19 cellular contexts compared by ENCODE assay signal in the genomic region with DNA sequence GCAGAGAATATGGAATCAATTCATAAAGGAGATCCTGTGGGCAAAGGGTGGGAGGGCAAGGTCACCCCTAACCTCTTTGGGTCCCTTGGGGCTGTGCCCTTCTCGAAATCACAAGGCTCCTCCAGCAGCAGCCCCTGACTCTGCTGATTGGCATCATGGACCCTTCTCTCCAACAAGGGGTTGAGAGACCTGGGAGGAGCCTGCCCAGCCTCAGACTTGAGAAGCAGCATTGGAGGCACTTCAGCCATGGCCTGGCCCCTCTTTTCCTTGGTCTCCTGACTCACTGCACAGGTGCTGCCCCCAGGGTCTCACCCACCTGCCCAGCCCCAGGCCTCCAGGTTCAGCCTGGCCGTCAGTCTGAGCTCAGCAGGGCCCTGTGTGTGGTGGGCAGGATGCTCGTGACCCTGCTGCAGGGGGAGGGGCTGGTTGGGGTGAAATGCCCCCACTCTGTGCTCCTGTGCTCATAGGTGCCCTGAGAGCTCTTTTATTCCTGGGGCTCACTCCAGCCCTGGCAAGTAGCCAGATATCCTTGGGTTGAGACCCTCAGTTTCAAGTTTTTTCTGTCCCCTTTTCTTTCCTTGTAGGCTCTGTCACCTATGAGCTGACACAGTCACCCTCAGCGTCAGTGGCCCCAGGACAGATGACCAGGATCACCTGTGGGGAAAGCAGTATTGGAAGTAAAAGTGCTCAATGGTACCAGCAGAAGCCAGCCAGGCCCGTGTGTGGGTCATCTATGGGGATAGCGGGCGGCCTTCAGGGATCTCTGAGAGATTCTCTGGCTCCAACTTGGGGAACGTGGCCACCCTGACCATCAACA.
DNase-seq lines count a peak whose midpoint lies in the region; ATAC-seq, FAIRE-seq and TF ChIP-seq lines count a peak whose summit lies in the region.
"Had no signal": no experiment of that assay in that cellular context is flagged by ENCODE, and none has a peak within 500 bp of the region (broad histone marks: within the 10 kb centered on the region; RNA-seq: fewer than 3 reads in every experiment).

No MANE protein-coding gene starts in this region.

- H3K36me3 Mint-ChIP-seq in natural killer cell, result no peaks in the 10 kb centered on the region
- H3K36me3 Mint-ChIP-seq in natural killer cell treated with Interleukin-12 subunit alpha and Interleukin-12 subunit beta and Interleukin-15 and Interleukin-18, amount 100 ng/mL, for 72 hours, result no peaks in the 10 kb centered on the region

- POLR2A ChIA-PET in K562 (lab: Yijun Ruan, JAX), result interaction anchor here (0.6 to 2.9 kb wide), 7 partner anchors 10 to 129 kb away, joined by 3 to 16 read pairs (median 4); no protein-coding TSS in a partner anchor

- peak overlapping the region; percentile 67 for H3K4me3 Mint-ChIP-seq in natural killer cell
- H3K4me3 Mint-ChIP-seq in natural killer cell treated with Interleukin-12 subunit alpha and Interleukin-12 subunit beta and Interleukin-15 and Interleukin-18, amount 100 ng/mL, for 72 hours, result no peak overlapping the region

- TF ChIP-seq CTCF in natural killer cell (IDR thresholded peaks at IDR 0.05) (no peak), K562 (IDR thresholded peaks at IDR 0.05 in 2 of 3, conservative IDR thresholded peaks at IDR 0.05 in 1 of 3; ENCODE audit: insufficient read depth in 2 of 3, low read depth in 1 of 3, low read length in 3 of 3) (no peak)

- H3K4me1 ChIP-seq in K562 (replicated peaks in 1 of 2; ENCODE audit: control insufficient read depth in 2 of 2, insufficient read depth in 2 of 2, low read length in 2 of 2), result no peaks in the 10 kb centered on the region

- intact Hi-C loops in natural killer cell (cut with micrococcal nuclease), result loop anchor here (5.0 kb wide), 1 partner anchor 382 kb away; no protein-coding TSS in a partner anchor
- intact Hi-C loops in K562 (cut with micrococcal nuclease), result no loop called here

- H3K27me3 ChIP-seq in K562 (ENCODE audit: control insufficient read depth in 2 of 2, insufficient read depth in 2 of 2, low read length in 2 of 2), result peaks cover 4 to 20% of the 10 kb centered on the region in 2 experiments; a peak in 3 of 5 replicates

- H3K4me1 Mint-ChIP-seq in natural killer cell, result peaks cover 71 to 83% of the 10 kb centered on the region in 2 donors
- H3K4me1 Mint-ChIP-seq in natural killer cell treated with Interleukin-12 subunit alpha and Interleukin-12 subunit beta and Interleukin-15 and Interleukin-18, amount 100 ng/mL, for 72 hours (ENCODE audit: low read depth in 2 of 2), result peaks cover 53 to 58% of the 10 kb centered on the region in 2 donors

- CTCF ChIA-PET in K562 (lab: Yijun Ruan, JAX; ENCODE audit: low intra/inter-chr PET ratio), result interaction anchor here (0.9 to 3.5 kb wide), 3 partner anchors 10 to 202 kb away, joined by 4 to 54 read pairs (median 4); no protein-coding TSS in a partner anchor

- TF ChIP-seq POLR2A in K562 (conservative IDR thresholded peaks at IDR 0.05), result no peak
- TF ChIP-seq POLR2A in GM12891 (IDR thresholded peaks at IDR 0.05; ENCODE audit: low read depth, low read length), result no peak

- FAIRE-seq in K562 (lab: Jason Lieb, UNC), result no peak
- FAIRE-seq in GM12891 (lab: Jason Lieb, UNC), result no peak
- FAIRE-seq: HepG2 had no signal

- no peaks in the 10 kb centered on the region for H3K9me3 ChIP-seq in K562 (replicated peaks; ENCODE audit: control insufficient read depth, insufficient read depth, low read depth, low read length)

- no TSS peak for BruUV-seq in K562 (replicated peaks; lab: Mats Ljungman, UMichigan)

- WGBS in K562 (ENCODE audit: insufficient coverage, low coverage, missing lambda C conversion rate), result 2% methylated on average over 8 of the region's 8 CpGs

- H3K4me3 ChIP-seq in K562, result no peak overlapping the region
- H3K4me3 ChIP-seq: GM23248 had no signal

- H3K79me2 ChIP-seq in K562 (ENCODE audit: control insufficient read depth, insufficient read depth, low read length), result no peaks in the 10 kb centered on the region

- ATAC-seq in natural killer cell (no peak), K562 (no peak), left lobe of liver (no peak), HG03159 (IDR thresholded peaks at IDR 0.05; ENCODE audit: unreplicated experiment) (no peak)
- no peak for ATAC-seq in natural killer cell treated with Interleukin-12 subunit alpha and Interleukin-12 subunit beta and Interleukin-15 and Interleukin-18, amount 100 ng/mL, for 72 hours
- ATAC-seq: HepG2, PC-3 had no signal

- peak overlapping the region; percentile 94 to 97 for H3K27ac Mint-ChIP-seq in natural killer cell
- no peak overlapping the region for H3K27ac Mint-ChIP-seq in natural killer cell treated with Interleukin-12 subunit alpha and Interleukin-12 subunit beta and Interleukin-15 and Interleukin-18, amount 100 ng/mL, for 72 hours

- DNase-seq in natural killer cell (peak; percentile 19), K562 (ENCODE audit: extremely low read depth in 1 of 4, low spot score in 3 of 4) (peak in 1 of 4 experiments; percentile 44), left lobe of liver (ENCODE audit: low spot score) (peak; percentile 40), SW 1271 (lab: John Stamatoyannopoulos, UW) (no peak), GM12891 (ENCODE audit: insufficient read length, low spot score) (no peak)
- DNase-seq in natural killer cell treated with Interleukin-12 subunit alpha and Interleukin-12 subunit beta and Interleukin-15 and Interleukin-18, amount 100 ng/mL, for 72 hours (ENCODE audit: low spot score), result no peak
- DNase-seq: ACHN, DMS79 treated with DMSO at 0.1 percent for 48 hours, GM23248, HCEC 1CT, NCI-H1092 treated with DMSO at 0.1 percent for 48 hours, NCI-H2081 treated with DMSO at 0.1 percent for 48 hours, NCI-H510A, NCI-H774, PC-3 had no signal

- no peaks in the 10 kb centered on the region for H3K36me3 ChIP-seq in K562 (ENCODE audit: control insufficient read depth, insufficient read depth, low read length)

- in situ Hi-C loops in K562 (cut with MboI), result no loop called here

- H3K27me3 Mint-ChIP-seq in natural killer cell (ENCODE audit: low read depth in 2 of 2), result no peaks in the 10 kb centered on the region
- H3K27me3 Mint-ChIP-seq in natural killer cell treated with Interleukin-12 subunit alpha and Interleukin-12 subunit beta and Interleukin-15 and Interleukin-18, amount 100 ng/mL, for 72 hours, result no peaks in the 10 kb centered on the region

- H3K9ac ChIP-seq in K562 (ENCODE audit: insufficient read depth in 1 of 2, low read depth in 2 of 2, low read length in 2 of 2), result no peak overlapping the region
- H3K9ac ChIP-seq: GM23248, KMS-11 had no signal

- H4K20me1 ChIP-seq in K562 (replicated peaks; ENCODE audit: control insufficient read depth, insufficient read depth, low read length), result peaks cover 24% of the 10 kb centered on the region

- TF ChIP-seq RAD21 in K562 (CRISPR knock-in tag; conservative IDR thresholded peaks at IDR 0.05 in 1 of 2, IDR thresholded peaks at IDR 0.05 in 1 of 2), result no peak

- no peak overlapping the region for H2AFZ ChIP-seq in K562 (ENCODE audit: low read depth, low read length)
- H2AFZ ChIP-seq: GM23248 had no signal

- H3K9me3 Mint-ChIP-seq in natural killer cell, result no peaks in the 10 kb centered on the region
- no peaks in the 10 kb centered on the region for H3K9me3 Mint-ChIP-seq in natural killer cell treated with Interleukin-12 subunit alpha and Interleukin-12 subunit beta and Interleukin-15 and Interleukin-18, amount 100 ng/mL, for 72 hours

- no peak overlapping the region for H3K27ac ChIP-seq in K562 (ENCODE audit: extremely low read depth, low read depth, low read length)
- H3K27ac ChIP-seq: GM23248, KMS-11, RWPE1 had no signal

- no peak overlapping the region for H3K4me2 ChIP-seq in K562 (ENCODE audit: insufficient read depth, low read length)
- H3K4me2 ChIP-seq: KMS-11 had no signal

- no peaks in the 10 kb centered on the region for H3K9me1 ChIP-seq in K562 (ENCODE audit: control insufficient read depth, insufficient read depth, low read length)

- no peak for TF ChIP-seq EP300 in K562 (IDR thresholded peaks at IDR 0.05; ENCODE audit: low read length)

TF ChIP-seq in K562, 482 proteins besides CTCF, POLR2A, EP300 and RAD21 (continues in another document):
- TF ChIP-seq HNRNPH1 (optimal IDR thresholded peaks at IDR 0.05; ENCODE audit: low read depth, low read length) (no peak), MYBL2 (IDR thresholded peaks at IDR 0.05; ENCODE audit: low read depth) (no peak), MYBL2 (CRISPR knock-in tag; IDR thresholded peaks at IDR 0.05; ENCODE audit: borderline replicate concordance) (no peak), ZNF408 (CRISPR knock-in tag; IDR thresholded peaks at IDR 0.05; ENCODE audit: low read depth) (no peak), ZZZ3 (IDR thresholded peaks at IDR 0.05) (no peak), SIRT6 (IDR thresholded peaks at IDR 0.05; ENCODE audit: low read depth, low read length) (no peak), LEF1 (IDR thresholded peaks at IDR 0.05) (no peak), HCFC1 (IDR thresholded peaks at IDR 0.05; ENCODE audit: low read depth, low read length) (0 out of 2 replicates have a peak, but pooled peaks have one; percentile 4), ZNF57 (CRISPR knock-in tag; IDR thresholded peaks at IDR 0.05) (no peak), CBFA2T3 (IDR thresholded peaks at IDR 0.05) (no peak), ZNF445 (CRISPR knock-in tag; IDR thresholded peaks at IDR 0.05; ENCODE audit: low read depth) (no peak), IRF2 (CRISPR knock-in tag; IDR thresholded peaks at IDR 0.05) (no peak)

TF ChIP-seq in GM12891, 5 proteins besides CTCF, POLR2A, EP300 and RAD21:
- TF ChIP-seq POU2F2 (IDR thresholded peaks at IDR 0.05; ENCODE audit: low read depth, low read length), result no peak
- TF ChIP-seq SPI1 (IDR thresholded peaks at IDR 0.05; ENCODE audit: low read depth, low read length), result no peak
- TF ChIP-seq POLR2AphosphoS5 (IDR thresholded peaks at IDR 0.05; ENCODE audit: low read depth, low read length), result no peak
- TF ChIP-seq TAF1 (IDR thresholded peaks at IDR 0.05; ENCODE audit: low read depth, low read length), result no peak
- no peak for TF ChIP-seq PAX5 (IDR thresholded peaks at IDR 0.05; ENCODE audit: insufficient read depth, low read length, severe bottlenecking)

Comparison
In these comparisons a context has a peak if more than half of its experiments do, and no peak if none do; other contexts are left out.
1. DNase-seq: peak in natural killer cell (single experiment) and left lobe of liver (single experiment); none in natural killer cell treated with Interleukin-12 subunit alpha and Interleukin-12 subunit beta and Interleukin-15 and Interleukin-18, amount 100 ng/mL, for 72 hours (single experiment), SW 1271 (0 of 2) and GM12891 (single experiment).
2. H3K27ac Mint-ChIP-seq: peak in natural killer cell (2 of 2); none in natural killer cell treated with Interleukin-12 subunit alpha and Interleukin-12 subunit beta and Interleukin-15 and Interleukin-18, amount 100 ng/mL, for 72 hours (0 of 2).